In genomic region chr7:151251328-151251925, GRCh38 we compare ENCODE assay signal across 9 cellular contexts. TPM values are rescaled to one million over a fixed set of nuclear protein-coding genes. Genes with fewer than 3 reads are reported as not detected.
A peak's percentile ranks its signal among the peaks of the same experiment; 100 is the strongest.
DNase-seq lines count a peak whose midpoint lies in the region; ATAC-seq, FAIRE-seq and TF ChIP-seq lines count a peak whose summit lies in the region.
"Had no signal": no experiment of that assay in that cellular context is flagged by ENCODE, and none has a peak within 500 bp of the region (broad histone marks: within the 10 kb centered on the region; RNA-seq: fewer than 3 reads in every experiment).

No MANE protein-coding gene starts in this region.

- no peaks in the 10 kb centered on the region for H3K9me3 ChIP-seq in A673 (ENCODE audit: low read depth, low read length, poor library complexity, severe bottlenecking)

- DNase-seq in A673 (ENCODE audit: low spot score), result peak; percentile 78
- peak; percentile 55 for DNase-seq in HK-2 (ENCODE audit: unreplicated experiment)
- DNase-seq in activated CD8-positive, alpha-beta T cell treated with anti-CD3 and anti-CD28 coated beads, Interleukin-2, amount 10 ng/mL, durations not matched to agents 7 days and 5 days, result no peak
- DNase-seq in frontal cortex (ENCODE audit: low spot score in 2 of 2), result peak; percentile 90 to 93
- no peak for DNase-seq in omental fat pad (ENCODE audit: low spot score)
- DNase-seq in KBM-7, result no peak
- DNase-seq in GM12892 (ENCODE audit: insufficient read length), result no peak

- H3K4me1 ChIP-seq in A673 (ENCODE audit: insufficient read depth, low read length, poor library complexity, severe bottlenecking), result peaks cover 47% of the 10 kb centered on the region

- FAIRE-seq in frontal cortex (lab: Jason Lieb, UNC) (no peak), GM12892 (lab: Jason Lieb, UNC) (no peak)

- no peaks in the 10 kb centered on the region for H3K9me3 Mint-ChIP-seq in activated CD8-positive, alpha-beta T cell treated with anti-CD3 and anti-CD28 coated beads, Interleukin-2, amount 10 ng/mL, durations not matched to agents 7 days and 5 days (ENCODE audit: insufficient read depth)

- no peak for TF ChIP-seq POLR2A in GM12892 (IDR thresholded peaks at IDR 0.05; ENCODE audit: low read depth, low read length)

- in situ Hi-C loops in KBM-7 (cut with MboI; ENCODE audit: low pct_unique_long_range_greater_than_20kb, low sequenced_read_pairs), result no loop called here

- H3K27me3 ChIP-seq in A673 (replicated peaks; ENCODE audit: insufficient read depth, low read depth, low read length, poor library complexity), result no peaks in the 10 kb centered on the region

- peak; percentile 24 for ATAC-seq in activated CD8-positive, alpha-beta T cell treated with anti-CD3 and anti-CD28 coated beads, Interleukin-2, amount 10 ng/mL, durations not matched to agents 7 days and 5 days
- ATAC-seq in omental fat pad (ENCODE audit: low FRiP score), result peak; percentile 29
- ATAC-seq in HG03378 (IDR thresholded peaks at IDR 0.05; ENCODE audit: unreplicated experiment), result no peak

- peaks cover 20% of the 10 kb centered on the region for H3K4me1 Mint-ChIP-seq in activated CD8-positive, alpha-beta T cell treated with anti-CD3 and anti-CD28 coated beads, Interleukin-2, amount 10 ng/mL, durations not matched to agents 7 days and 5 days (ENCODE audit: low read depth)

- H3K4me3 Mint-ChIP-seq in activated CD8-positive, alpha-beta T cell treated with anti-CD3 and anti-CD28 coated beads, Interleukin-2, amount 10 ng/mL, durations not matched to agents 7 days and 5 days, result no peak overlapping the region

- peaks cover 71% of the 10 kb centered on the region for H3K27me3 Mint-ChIP-seq in activated CD8-positive, alpha-beta T cell treated with anti-CD3 and anti-CD28 coated beads, Interleukin-2, amount 10 ng/mL, durations not matched to agents 7 days and 5 days (ENCODE audit: low read depth)

- POLR2A ChIA-PET in A673 (lab: Charles Lee; ENCODE audit: low non-redundant PET), result no interaction called here
- POLR2A ChIA-PET in activated CD8-positive, alpha-beta T cell treated with anti-CD3 and anti-CD28 coated beads, Interleukin-2, amount 10 ng/mL, durations not matched to agents 7 days and 5 days (lab: Charles Lee), result no interaction called here

- peak overlapping the region; percentile 58 for H3K4me3 ChIP-seq in A673 (ENCODE audit: low read depth, low read length, poor library complexity, severe bottlenecking)

- H3K36me3 ChIP-seq in A673 (ENCODE audit: insufficient read depth, low read length, poor library complexity, severe bottlenecking), result no peaks in the 10 kb centered on the region

- no TSS peak for BruUV-seq in A673 (replicated peaks; lab: Mats Ljungman, UMichigan)

- no peaks in the 10 kb centered on the region for H3K36me3 Mint-ChIP-seq in activated CD8-positive, alpha-beta T cell treated with anti-CD3 and anti-CD28 coated beads, Interleukin-2, amount 10 ng/mL, durations not matched to agents 7 days and 5 days (ENCODE audit: low read depth)

- intact Hi-C loops in A673 (cut with micrococcal nuclease; ENCODE audit: unreplicated experiment), result no loop called here

- TF ChIP-seq CTCF in A673 (conservative IDR thresholded peaks at IDR 0.05; ENCODE audit: low read depth, low read length) (no peak), omental fat pad (IDR thresholded peaks at IDR 0.05) (no peak)

- no peak overlapping the region for H3K27ac Mint-ChIP-seq in activated CD8-positive, alpha-beta T cell treated with anti-CD3 and anti-CD28 coated beads, Interleukin-2, amount 10 ng/mL, durations not matched to agents 7 days and 5 days

- CTCF ChIA-PET in A673 (lab: Charles Lee), result no interaction called here
- CTCF ChIA-PET in activated CD8-positive, alpha-beta T cell treated with anti-CD3 and anti-CD28 coated beads, Interleukin-2, amount 10 ng/mL, durations not matched to agents 7 days and 5 days (lab: Charles Lee), result interaction anchor here (0.9 to 1.5 kb wide), 6 partner anchors 8 to 128 kb away, joined by 3 to 6 read pairs (median 3); no protein-coding TSS in a partner anchor

- H3K27ac ChIP-seq in A673 (ENCODE audit: low read depth, low read length, poor library complexity, severe bottlenecking), result peak overlapping the region; percentile 70

RNA-seq across cellular contexts. Expression of gene SMARCD3, which starts 2.9 kb away (rescaled TPM):
- total RNA-seq in A673 (2021) (44.8 and 52.1 TPM in 2 replicates), frontal cortex (145 TPM), omental fat pad (10 to 100 TPM; 19.7 to 57.5 (median 31.2) TPM)
- 1 to 10 TPM; 4.2 to 4.7 TPM for total RNA-seq in activated CD8-positive, alpha-beta T cell treated with anti-CD3 and anti-CD28 coated beads, Interleukin-2, amount 10 ng/mL, durations not matched to agents 7 days and 5 days
- polyA plus RNA-seq in GM12892 (2012; ENCODE audit: missing spikeins), result 2.2 TPM

RNA-seq across cellular contexts. Expression of gene CHPF2, which starts 19.1 kb away (rescaled TPM):
- total RNA-seq in A673 (2021) (22.5 and 27.1 TPM in 2 replicates), frontal cortex (18.3 TPM), omental fat pad (10 to 100 TPM; 22.3 to 44.9 (median 34.0) TPM)
- 10 to 100 TPM; 34.7 to 36.1 TPM for total RNA-seq in activated CD8-positive, alpha-beta T cell treated with anti-CD3 and anti-CD28 coated beads, Interleukin-2, amount 10 ng/mL, durations not matched to agents 7 days and 5 days
- polyA plus RNA-seq in GM12892 (2012; ENCODE audit: missing spikeins), result 7.5 TPM

RNA-seq across cellular contexts. Expression of gene ABCF2, which starts 24.4 kb away (rescaled TPM):
- total RNA-seq in A673 (2021) (65.5 and 69.0 TPM in 2 replicates), frontal cortex (38.3 TPM), omental fat pad (10 to 100 TPM; 28.5 to 93.4 (median 44.7) TPM)
- total RNA-seq in activated CD8-positive, alpha-beta T cell treated with anti-CD3 and anti-CD28 coated beads, Interleukin-2, amount 10 ng/mL, durations not matched to agents 7 days and 5 days, result 10 to 100 TPM; 38.2 to 45.9 TPM
- polyA plus RNA-seq in GM12892 (2012; ENCODE audit: missing spikeins), result 27.1 TPM

RNA-seq across cellular contexts. Expression of gene H2BK1, which starts 41.1 kb away (rescaled TPM):
- total RNA-seq in A673 (2021) (not detected in 2 replicates), frontal cortex (not detected), omental fat pad (not detected)
- under 1 TPM in 1 of 2 experiments, not detected in 1; 0.76 TPM for total RNA-seq in activated CD8-positive, alpha-beta T cell treated with anti-CD3 and anti-CD28 coated beads, Interleukin-2, amount 10 ng/mL, durations not matched to agents 7 days and 5 days
- not detected for polyA plus RNA-seq in GM12892 (2012; ENCODE audit: missing spikeins)
- total RNA-seq: liver had no signal
- polyA plus RNA-seq: liver had no signal

Comparison
In these comparisons a context has a peak if more than half of its experiments do, and no peak if none do; other contexts are left out.
1. DNase-seq: peak in A673 (single experiment), HK-2 (single experiment) and frontal cortex (2 of 2); none in activated CD8-positive, alpha-beta T cell treated with anti-CD3 and anti-CD28 coated beads, Interleukin-2, amount 10 ng/mL, durations not matched to agents 7 days and 5 days (single experiment), omental fat pad (single experiment), KBM-7 (single experiment) and GM12892 (single experiment).